Comparison of ENCODE assay signal across 8 cellular contexts in genomic region chr7:23261843-23262452, GRCh38. TPM values are rescaled to one million over a fixed set of nuclear protein-coding genes. Genes with fewer than 3 reads are reported as not detected.
DNase-seq lines count a peak whose midpoint lies in the region; ATAC-seq and TF ChIP-seq lines count a peak whose summit lies in the region.

No MANE protein-coding gene starts in this region.

- H3K9me3 ChIP-seq in colonic mucosa: no peaks in the 10 kb centered on the region
- no peaks in the 10 kb centered on the region for H3K9me3 ChIP-seq in lung (ENCODE audit: control insufficient read depth in 2 of 2, insufficient read depth in 1 of 2, low read length in 1 of 2)

- intact Hi-C loops in colonic mucosa (cut with DNase I): no loop called here

- H3K4me3 ChIP-seq in colonic mucosa (no peak overlapping the region), lung (no peak overlapping the region)

- DNase-seq in NK-92 treated with Interleukin-12 subunit alpha and Interleukin-12 subunit beta, amount 100 ng/mL, for 24 hours (lab: John Stamatoyannopoulos, UW): peak; percentile 30
- DNase-seq in NK-92 (lab: John Stamatoyannopoulos, UW; ENCODE audit: unreplicated experiment): no peak
- DNase-seq in NCI-H2227 treated with DMSO at 0.1 percent for 48 hours (lab: John Stamatoyannopoulos, UW): peak; percentile 16
- peak; percentile 45 for DNase-seq in colonic mucosa
- DNase-seq in lung (ENCODE audit: low spot score): peak; percentile 51
- peak; percentile 12 to 20 for DNase-seq in stimulated activated CD8-positive, alpha-beta memory T cell treated with anti-CD3 and anti-CD28 coated beads, Interleukin-7, amount 100 ng/mL, for 4 hours (ENCODE audit: low read depth in 2 of 2)

- H3K27ac ChIP-seq in colonic mucosa (no peak overlapping the region), lung (ENCODE audit: low read depth in 1 of 2, low read length in 1 of 2) (no peak overlapping the region)

- H3K4me1 ChIP-seq in colonic mucosa (no peaks in the 10 kb centered on the region), lung (ENCODE audit: control insufficient read depth in 2 of 2, insufficient read depth in 2 of 2, low read length in 2 of 2) (no peaks in the 10 kb centered on the region)

- TF ChIP-seq CTCF in colonic mucosa (IDR thresholded peaks at IDR 0.05) (peak; percentile 79), lung (IDR thresholded peaks at IDR 0.05; ENCODE audit: control extremely low read depth, extremely low read depth) (peak; percentile 47)

- H3K27me3 ChIP-seq in colonic mucosa (no peaks in the 10 kb centered on the region), lung (ENCODE audit: control insufficient read depth, insufficient read depth) (peaks cover 2% of the 10 kb centered on the region)

- H3K9ac ChIP-seq in colonic mucosa (ENCODE audit: low read depth in 2 of 2, low read length in 2 of 2): no peak overlapping the region

- H3K36me3 ChIP-seq in colonic mucosa (no peaks in the 10 kb centered on the region), lung (ENCODE audit: control insufficient read depth in 2 of 2, insufficient read depth in 2 of 2, low read length in 2 of 2) (peaks cover 0 to 16% of the 10 kb centered on the region in 2 donors)

- ATAC-seq in HG02938 (IDR thresholded peaks at IDR 0.05; ENCODE audit: unreplicated experiment) (peak; percentile 68), lung (ENCODE audit: insufficient read depth, low FRiP score) (peak; percentile 34)
- ATAC-seq in activated CD4-positive, CD25-positive, alpha-beta regulatory T cell treated with anti-CD3 and anti-CD28 coated beads, Interleukin-2, amount 50 U/mL, for 24 hours: peak; percentile 74 to 78

- WGBS in lung, 2 donors: 8 to 11% methylated on average over 7 of the region's 7 CpGs

RNA-seq across cellular contexts. Expression of gene GPNMB, which starts 15.4 kb away (rescaled TPM):
- total RNA-seq in colonic mucosa (10 to 100 TPM; 12.8 to 43.3 TPM), lung (100 to 1,000 TPM in 1 of 2 donors, 10 to 100 TPM in 1; 58.5 to 127 TPM)
- 10 to 100 TPM; 47.7 to 96.6 TPM for polyA plus RNA-seq in lung

RNA-seq across cellular contexts. Expression of gene MALSU1, which starts 37.2 kb away (rescaled TPM):
- 10 to 100 TPM; 37.5 to 54.3 TPM for total RNA-seq in colonic mucosa
- total RNA-seq in lung: 10 to 100 TPM; 49.0 to 51.7 TPM
- polyA plus RNA-seq in lung: 10 to 100 TPM; 26.8 to 41.1 TPM
